Comparison of ENCODE assay signal across 7 cellular contexts in the genomic region with DNA sequence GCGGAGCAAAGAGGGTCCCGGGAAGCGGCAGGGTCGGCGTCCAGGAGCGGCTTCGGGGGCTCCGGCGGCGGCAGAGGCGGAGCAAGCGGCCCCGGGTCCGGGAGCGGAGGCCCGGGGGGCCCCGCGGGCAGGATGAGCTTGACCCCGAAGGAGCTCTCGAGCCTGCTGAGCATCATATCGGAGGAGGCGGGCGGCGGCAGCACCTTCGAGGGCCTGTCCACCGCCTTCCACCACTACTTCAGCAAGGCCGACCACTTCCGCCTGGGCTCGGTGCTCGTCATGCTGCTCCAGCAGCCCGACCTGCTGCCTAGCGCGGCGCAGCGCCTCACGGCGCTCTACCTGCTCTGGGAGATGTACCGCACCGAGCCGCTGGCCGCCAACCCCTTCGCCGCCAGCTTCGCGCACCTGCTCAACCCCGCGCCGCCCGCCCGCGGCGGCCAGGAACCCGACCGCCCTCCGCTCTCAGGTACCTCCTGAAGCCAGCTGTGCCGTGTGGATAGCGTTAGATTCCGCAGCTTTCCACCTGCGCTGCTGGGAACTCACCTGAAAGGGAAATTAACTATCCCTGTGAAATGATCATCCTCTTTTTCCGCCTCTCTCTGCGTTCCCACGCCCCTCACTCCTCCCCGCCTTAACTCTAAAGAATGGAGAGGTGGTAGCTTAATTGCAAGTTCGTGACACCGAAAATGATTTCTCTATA. TPM values are rescaled to one million over a fixed set of nuclear protein-coding genes. Genes with fewer than 3 reads are reported as not detected.
DNase-seq lines count a peak whose midpoint lies in the region; ATAC-seq and TF ChIP-seq lines count a peak whose summit lies in the region.

No MANE protein-coding gene starts in this region.

- WGBS in lower leg skin, 2 donors = 1% methylated on average over 18 to 35 of the region's 65 CpGs

- peaks cover 10% of the 10 kb centered on the region for H3K4me1 ChIP-seq in colonic mucosa

- peak overlapping the region; percentile 97 for H3K27ac ChIP-seq in colonic mucosa

- TF ChIP-seq CTCF in colonic mucosa (IDR thresholded peaks at IDR 0.05) = no peak
- TF ChIP-seq CTCF in lower leg skin (IDR thresholded peaks at IDR 0.05) = no peak

- DNase-seq in NCI-H146 (lab: John Stamatoyannopoulos, UW) (peak; percentile 73), colonic mucosa (peak; percentile 59), lower leg skin (ENCODE audit: low spot score in 2 of 2) (peak; percentile 53 to 91)
- DNase-seq in activated CD4-positive, CD25-positive, alpha-beta regulatory T cell treated with anti-CD3 and anti-CD28 coated beads, Interleukin-2, amount 50 U/mL, for 16 hours (ENCODE audit: low read depth, low spot score) = peak; percentile 55
- DNase-seq in stimulated activated CD4-positive, alpha-beta T cell treated with anti-CD3 and anti-CD28 coated beads, TNF-alpha, amount 100 ng/mL, for 4 hours (ENCODE audit: low read depth in 3 of 3) = peak; percentile 4 to 53 (median 52)

- no peak for TF ChIP-seq POLR2A in lower leg skin (IDR thresholded peaks at IDR 0.05)

- peaks cover under 1% of the 10 kb centered on the region for H3K36me3 ChIP-seq in colonic mucosa

- ATAC-seq in GM18499 (IDR thresholded peaks at IDR 0.05; ENCODE audit: insufficient read depth, unreplicated experiment) (peak; percentile 30), HG02588 (IDR thresholded peaks at IDR 0.05; ENCODE audit: unreplicated experiment) (peak; percentile 62)

- H3K9me3 ChIP-seq in colonic mucosa = no peaks in the 10 kb centered on the region

- H3K4me3 ChIP-seq in colonic mucosa = peak overlapping the region; percentile 100
- peak overlapping the region; percentile 86 for H3K4me3 ChIP-seq in lower leg skin (ENCODE audit: low read depth, poor library complexity, severe bottlenecking)

- intact Hi-C loops in colonic mucosa (cut with DNase I) = no loop called here
- intact Hi-C loops in lower leg skin (cut with DNase I; ENCODE audit: low total_unique reads) = no loop called here

- peak overlapping the region; percentile 75 to 95 for H3K9ac ChIP-seq in colonic mucosa (ENCODE audit: low read depth in 2 of 2, low read length in 2 of 2)

- no peaks in the 10 kb centered on the region for H3K27me3 ChIP-seq in colonic mucosa

RNA-seq across cellular contexts. Expression of gene CNOT11, which starts 0.5 kb away (rescaled TPM):
- total RNA-seq in colonic mucosa (10 to 100 TPM; 58.3 to 71.1 TPM), lower leg skin (10 to 100 TPM; 26.1 to 32.1 (median 28.7) TPM)

RNA-seq across cellular contexts. Expression of gene RNF149, which starts 55.3 kb away (rescaled TPM):
- total RNA-seq in colonic mucosa (10 to 100 TPM; 39.6 to 54.8 TPM), lower leg skin (100 to 1,000 TPM in 1 of 4 donors, 10 to 100 TPM in 3; 59.8 to 120 (median 77.7) TPM)

Comparison
In these comparisons a context has a peak if more than half of its experiments do, and no peak if none do; other contexts are left out.
1. Peak in every context shown above with its lines: DNase-seq, ATAC-seq, H3K4me3 ChIP-seq and H3K27ac ChIP-seq.